ENCODE assay signal across 1 cellular context in the genomic region with DNA sequence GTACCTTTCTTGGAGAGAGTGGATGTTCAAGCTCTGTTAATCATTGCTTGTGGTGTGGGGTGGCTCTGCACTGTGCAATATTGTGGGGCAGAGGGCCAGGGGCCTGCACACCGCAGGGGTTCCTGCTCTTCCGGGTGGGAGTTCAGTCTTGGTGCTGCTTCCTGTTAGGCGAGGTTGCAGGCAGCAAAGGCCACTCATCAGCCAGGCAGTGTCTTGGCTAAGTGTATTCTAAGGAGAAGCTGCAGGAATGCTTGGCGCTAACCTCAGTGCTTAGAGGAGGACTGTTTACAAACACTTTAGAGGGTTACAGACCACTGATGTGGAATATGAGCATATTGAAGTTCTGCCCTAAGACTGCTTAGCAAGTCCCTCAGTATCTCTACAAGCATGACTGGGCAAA.
TF ChIP-seq lines count a peak whose summit lies in the region.

No MANE protein-coding gene starts in this region.

TF ChIP-seq in HepG2, 621 proteins besides CTCF, POLR2A, EP300 and RAD21:
- no peak for TF ChIP-seq MAF1 (CRISPR knock-in tag; IDR thresholded peaks at IDR 0.05; ENCODE audit: borderline replicate concordance)
- peak; percentile 26; the same call in 1 of the 2 replicates for TF ChIP-seq GABPA (IDR thresholded peaks at IDR 0.05; ENCODE audit: low read depth, low read length)
- TF ChIP-seq GABPA (CRISPR knock-in tag; IDR thresholded peaks at IDR 0.05; ENCODE audit: low read depth), result peak; percentile 43; the same call in 1 of the 2 replicates
